Comparison of ENCODE assay signal across 24 cellular contexts in genomic region chr10:48609441-48609840, GRCh38.
"Had no signal": no experiment of that assay in that cellular context is flagged by ENCODE, and none has a peak within 500 bp of the region (broad histone marks: within the 10 kb centered on the region; RNA-seq: fewer than 3 reads in every experiment).

No MANE protein-coding gene starts in this region.

- DNase-seq: cerebellar nuclear complex; dermis blood vessel endothelial cell; effector CD4-positive, alpha-beta T cell; erythroblast; foreskin melanocyte; kidney; left cardiac atrium; left ventricle myocardium inferior; lower lobe of right lung; midbrain; naive B cell; nephron progenitor cell; pancreas; right cardiac atrium; stimulated activated CD4-positive, alpha-beta T cell treated with anti-CD3 and anti-CD28 coated beads, Interleukin-4, amount 100 ng/mL, for 24 hours; tibial artery; upper lobe of right lung had no signal

- H3K9me3 ChIP-seq: left ventricle myocardium inferior, lower lobe of right lung, neutrophil, pancreas, tibial artery, upper lobe of right lung had no signal

- H3K4me3 Mint-ChIP-seq: endodermal cell; memory B cell; nephron progenitor cell; stimulated activated memory B cell treated with anti-CD40 and anti-IgM and Interleukin-4, amounts not matched to agents 10 μg/mL and 1 μg/mL and 100 μg/mL, for 72 hours; stimulated activated naive CD8-positive, alpha-beta T cell treated with anti-CD3 and anti-CD28 coated beads, Interleukin-15, Interleukin-2, amounts not matched to agents 100 ng/mL and 50 ng/mL, for 24 hours had no signal

- H3K36me3 Mint-ChIP-seq: memory B cell; stimulated activated memory B cell treated with anti-CD40 and anti-IgM and Interleukin-4, amounts not matched to agents 10 μg/mL and 1 μg/mL and 100 μg/mL, for 72 hours had no signal

- H3K4me3 ChIP-seq: hepatocyte, left ventricle myocardium inferior, lower lobe of right lung, pancreas, tibial artery, upper lobe of right lung had no signal

- H3K27ac Mint-ChIP-seq: endodermal cell; memory B cell; naive B cell; nephron progenitor cell; progenitor cell of endocrine pancreas; stimulated activated memory B cell treated with anti-CD40 and anti-IgM and Interleukin-4, amounts not matched to agents 10 μg/mL and 1 μg/mL and 100 μg/mL, for 72 hours; stimulated activated naive CD8-positive, alpha-beta T cell treated with anti-CD3 and anti-CD28 coated beads, Interleukin-15, Interleukin-2, amounts not matched to agents 100 ng/mL and 50 ng/mL, for 24 hours had no signal

- H3K36me3 ChIP-seq: left ventricle myocardium inferior, lower lobe of right lung, neutrophil, pancreas, tibial artery, upper lobe of right lung had no signal

- ATAC-seq: left cardiac atrium; lower lobe of right lung; pancreas; right cardiac atrium; stimulated activated memory B cell treated with anti-CD40 and anti-IgM and Interleukin-4, amounts not matched to agents 10 μg/mL and 1 μg/mL and 100 μg/mL, for 72 hours; upper lobe of right lung had no signal

- H3K27me3 ChIP-seq: tibial artery, upper lobe of right lung had no signal

- H3K27ac ChIP-seq: hepatocyte, left ventricle myocardium inferior, lower lobe of right lung, neutrophil, pancreas, upper lobe of right lung had no signal

- H3K9me3 Mint-ChIP-seq: endodermal cell; memory B cell; nephron progenitor cell; stimulated activated memory B cell treated with anti-CD40 and anti-IgM and Interleukin-4, amounts not matched to agents 10 μg/mL and 1 μg/mL and 100 μg/mL, for 72 hours; stimulated activated naive CD8-positive, alpha-beta T cell treated with anti-CD3 and anti-CD28 coated beads, Interleukin-15, Interleukin-2, amounts not matched to agents 100 ng/mL and 50 ng/mL, for 24 hours had no signal
